Comparison of ENCODE assay signal across 17 cellular contexts in genomic region chr2:60963176-60963575, GRCh38.
"Had no signal": no experiment of that assay in that cellular context is flagged by ENCODE, and none has a peak within 500 bp of the region (broad histone marks: within the 10 kb centered on the region; RNA-seq: fewer than 3 reads in every experiment).

No MANE protein-coding gene starts in this region.

- H3K4me3 ChIP-seq: body of pancreas, coronary artery, ovary, psoas muscle, tibial nerve had no signal

- H3K9me3 Mint-ChIP-seq: activated naive CD4-positive, alpha-beta T cell treated with anti-CD3 and anti-CD28 coated beads for 36 hours had no signal

- ATAC-seq: body of pancreas; left lobe of liver; psoas muscle; right cardiac atrium; stimulated activated naive CD8-positive, alpha-beta T cell treated with anti-CD3 and anti-CD28 coated beads, Interleukin-15, Interleukin-2, amounts not matched to agents 100 U/mL and 50 U/mL, for 24 hours had no signal

- H3K9me3 ChIP-seq: body of pancreas, ovary, psoas muscle, tibial nerve had no signal

- H3K27me3 ChIP-seq: body of pancreas, ovary, tibial nerve had no signal

- DNase-seq: activated CD4-positive, alpha-beta memory T cell treated with anti-CD3 and anti-CD28 coated beads, Interleukin-2, amount 10 ng/mL, durations not matched to agents 7 days and 5 days; activated CD4-positive, alpha-beta T cell treated with anti-CD3 and anti-CD28 coated beads for 48 hours; activated CD4-positive, CD25-positive, alpha-beta regulatory T cell; activated naive CD4-positive, alpha-beta T cell treated with anti-CD3 and anti-CD28 coated beads for 36 hours; activated T-cell treated with anti-CD3 and anti-CD28 coated beads, Interleukin-2, amount 50 U/mL, for 24 hours; body of pancreas; head of caudate nucleus; kidney; ovary; psoas muscle; right cardiac atrium; stimulated activated CD4-positive, alpha-beta T cell treated with anti-CD3 and anti-CD28 coated beads, Interleukin-2, amount 100 ng/mL, for 24 hours; stimulated activated naive CD8-positive, alpha-beta T cell treated with anti-CD3 and anti-CD28 coated beads, Interleukin-15, Interleukin-2, amounts not matched to agents 100 U/mL and 50 U/mL, for 24 hours; T-helper 9 cell had no signal

- H3K27ac Mint-ChIP-seq: activated CD4-positive, alpha-beta memory T cell treated with anti-CD3 and anti-CD28 coated beads, Interleukin-2, amount 10 ng/mL, durations not matched to agents 7 days and 5 days; activated naive CD4-positive, alpha-beta T cell treated with anti-CD3 and anti-CD28 coated beads for 36 hours; activated T-cell treated with anti-CD3 and anti-CD28 coated beads, Interleukin-2, amount 50 U/mL, for 24 hours had no signal

- H3K36me3 ChIP-seq: ovary had no signal

- H3K27me3 Mint-ChIP-seq: activated CD4-positive, alpha-beta memory T cell treated with anti-CD3 and anti-CD28 coated beads, Interleukin-2, amount 10 ng/mL, durations not matched to agents 7 days and 5 days; activated T-cell treated with anti-CD3 and anti-CD28 coated beads, Interleukin-2, amount 50 U/mL, for 24 hours had no signal

- H3K27ac ChIP-seq: body of pancreas, coronary artery, ovary, psoas muscle, tibial nerve had no signal

- H3K4me1 ChIP-seq: psoas muscle had no signal

- H3K4me3 Mint-ChIP-seq: activated CD4-positive, alpha-beta memory T cell treated with anti-CD3 and anti-CD28 coated beads, Interleukin-2, amount 10 ng/mL, durations not matched to agents 7 days and 5 days; activated naive CD4-positive, alpha-beta T cell treated with anti-CD3 and anti-CD28 coated beads for 36 hours; activated T-cell treated with anti-CD3 and anti-CD28 coated beads, Interleukin-2, amount 50 U/mL, for 24 hours had no signal
